In the genomic region with DNA sequence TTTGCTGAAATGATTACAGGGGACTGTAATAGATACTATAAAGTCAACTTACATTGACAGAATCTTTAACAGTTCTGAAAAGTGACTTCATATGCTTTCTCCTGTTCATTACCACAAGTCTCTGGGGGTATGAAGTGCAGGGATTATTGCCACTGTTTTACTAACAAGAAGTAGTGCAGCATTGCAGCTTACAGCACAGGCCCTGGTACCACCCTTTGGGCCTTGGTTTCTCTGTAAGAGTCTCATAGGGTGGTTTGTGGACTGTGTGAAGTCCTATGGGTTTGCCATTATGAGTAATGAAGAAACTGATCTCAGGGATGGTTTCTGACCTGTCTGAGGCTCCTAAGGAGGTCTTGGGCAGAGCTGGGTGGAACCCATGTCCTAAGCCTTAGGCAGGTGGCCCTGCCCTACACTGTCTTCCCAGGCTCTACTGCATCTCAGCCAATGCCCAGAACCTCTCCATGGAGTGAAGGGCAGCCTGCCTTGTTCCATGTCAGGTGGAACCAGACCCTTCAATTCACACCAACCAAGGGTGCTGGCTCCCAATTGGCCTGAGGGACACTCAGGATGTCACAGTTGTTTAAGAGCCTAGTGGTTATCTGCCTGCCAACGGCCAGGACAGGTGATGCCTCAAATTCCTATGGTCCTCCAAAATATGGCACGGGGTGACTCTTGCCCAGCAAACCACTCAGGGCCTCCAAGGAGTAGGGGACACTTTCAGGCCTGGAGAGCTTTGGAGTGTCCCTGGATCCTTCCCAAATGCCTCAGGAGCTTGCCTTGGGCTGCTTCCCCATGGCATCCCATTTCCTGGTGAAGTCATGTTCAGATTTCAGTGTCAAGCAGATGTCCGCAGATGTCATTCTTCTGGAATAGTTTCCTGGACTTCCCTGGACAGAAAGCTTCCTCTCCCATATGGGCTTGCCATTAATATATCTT, we compare ENCODE assay signal across 20 cellular contexts.
"Had no signal": no experiment of that assay in that cellular context is flagged by ENCODE, and none has a peak within 500 bp of the region (broad histone marks: within the 10 kb centered on the region; RNA-seq: fewer than 3 reads in every experiment).

No MANE protein-coding gene starts in this region.

- H3K27me3 Mint-ChIP-seq: dendritic cell treated with granulocyte-macrophage colony-stimulating factor and Interleukin-4, amounts not matched to agents 40 ng/mL and 50 ng/mL, for 4 days had no signal

- H3K4me1 Mint-ChIP-seq: mesothelial cell of epicardium had no signal

- H3K27me3 ChIP-seq: esophagus muscularis mucosa, gastroesophageal sphincter, neural progenitor cell, ovary, right lobe of liver, spleen, upper lobe of left lung, vagina had no signal

- H2AFZ ChIP-seq: neural progenitor cell had no signal

- H3K9me3 ChIP-seq: esophagus muscularis mucosa, ovary, right lobe of liver, spleen, upper lobe of left lung, vagina had no signal

- H3K4me1 ChIP-seq: esophagus muscularis mucosa, gastroesophageal sphincter, neural progenitor cell, right lobe of liver, spleen, upper lobe of left lung, vagina had no signal

- H3K9ac ChIP-seq: neural progenitor cell had no signal

- H3K9me3 Mint-ChIP-seq: effector memory CD8-positive, alpha-beta T cell; natural killer cell treated with Interleukin-12 subunit alpha and Interleukin-12 subunit beta and Interleukin-15 and Interleukin-18, amount 100 ng/mL, for 72 hours had no signal

- ATAC-seq: effector memory CD8-positive, alpha-beta T cell; gastroesophageal sphincter; left lobe of liver; natural killer cell treated with Interleukin-12 subunit alpha and Interleukin-12 subunit beta and Interleukin-15 and Interleukin-18, amount 100 ng/mL, for 72 hours had no signal

- H3K36me3 ChIP-seq: esophagus muscularis mucosa, gastroesophageal sphincter, neural progenitor cell, ovary, right lobe of liver, spleen, upper lobe of left lung, vagina had no signal

- H3K4me3 Mint-ChIP-seq: dendritic cell treated with granulocyte-macrophage colony-stimulating factor and Interleukin-4, amounts not matched to agents 40 ng/mL and 50 ng/mL, for 4 days; effector memory CD8-positive, alpha-beta T cell; mesothelial cell of epicardium; natural killer cell treated with Interleukin-12 subunit alpha and Interleukin-12 subunit beta and Interleukin-15 and Interleukin-18, amount 100 ng/mL, for 72 hours; neural progenitor cell had no signal

- H3K36me3 Mint-ChIP-seq: mesothelial cell of epicardium; natural killer cell treated with Interleukin-12 subunit alpha and Interleukin-12 subunit beta and Interleukin-15 and Interleukin-18, amount 100 ng/mL, for 72 hours; neural progenitor cell had no signal

- H3K4me2 ChIP-seq: neural progenitor cell had no signal

- DNase-seq: effector memory CD8-positive, alpha-beta T cell; glutamatergic neuron; islet precursor cell; ovary; right lobe of liver; spleen; stimulated activated CD4-positive, alpha-beta T cell treated with anti-CD3 and anti-CD28 coated beads, Interleukin-15, amount 100 ng/mL, for 24 hours; stimulated activated CD4-positive, alpha-beta T cell treated with anti-CD3 and anti-CD28 coated beads, Interleukin-1b, Interleukin-23, amount 100 ng/mL, for 48 hours; stimulated activated CD4-positive, alpha-beta T cell treated with anti-CD3 and anti-CD28 coated beads, Interleukin-4, amount 100 ng/mL, for 24 hours; stimulated activated naive CD4-positive, alpha-beta T cell treated with Interleukin-2 at 50 U/mL for 16 hours; upper lobe of left lung had no signal

- H3K27ac ChIP-seq: epithelial cell of prostate, esophagus muscularis mucosa, gastroesophageal sphincter, neural progenitor cell, ovary, right lobe of liver, spleen, upper lobe of left lung, vagina had no signal

- H3K4me3 ChIP-seq: esophagus muscularis mucosa, gastroesophageal sphincter, neural progenitor cell, ovary, right lobe of liver, spleen, upper lobe of left lung, vagina had no signal

- H3K27ac Mint-ChIP-seq: dendritic cell treated with granulocyte-macrophage colony-stimulating factor and Interleukin-4, amounts not matched to agents 40 ng/mL and 50 ng/mL, for 4 days; effector memory CD8-positive, alpha-beta T cell; mesothelial cell of epicardium; natural killer cell treated with Interleukin-12 subunit alpha and Interleukin-12 subunit beta and Interleukin-15 and Interleukin-18, amount 100 ng/mL, for 72 hours; neural progenitor cell had no signal
